Comparison of ENCODE assay signal across 1 cellular context in the genomic region with DNA sequence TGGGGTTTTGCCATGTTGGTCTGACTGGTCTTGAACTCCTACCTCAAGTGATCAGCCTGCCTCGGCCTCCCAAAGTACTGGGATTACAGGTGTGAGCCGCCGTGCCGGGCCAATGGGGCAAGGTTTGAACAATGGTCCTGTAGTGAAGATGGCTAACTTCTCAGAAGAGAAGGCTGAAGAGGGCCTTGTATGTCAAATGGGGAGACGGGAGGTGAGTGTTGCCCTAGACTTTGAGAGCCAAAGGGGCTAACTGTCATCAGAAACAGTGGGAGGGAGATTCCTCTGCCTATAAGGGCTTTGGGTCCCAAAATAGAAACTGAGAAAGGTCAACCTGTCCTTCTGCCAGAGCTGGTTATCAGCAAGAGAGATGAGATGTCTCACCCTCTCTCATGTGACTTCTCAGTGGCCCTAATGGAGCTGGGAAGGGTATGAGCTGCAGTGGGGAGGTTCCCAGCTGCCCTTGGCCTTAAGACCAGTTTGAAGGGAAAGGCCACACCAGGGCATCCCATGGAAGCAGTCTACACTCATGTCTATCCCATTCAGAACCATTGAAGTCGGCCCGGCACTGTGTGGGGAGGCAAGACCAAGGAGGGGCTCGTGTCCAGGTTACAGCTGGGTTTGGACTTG.
TF ChIP-seq lines count a peak whose summit lies in the region.

No MANE protein-coding gene starts in this region.

TF ChIP-seq in HCT116, 20 proteins besides CTCF, POLR2A, EP300 and RAD21 (continued from another document):
- TF ChIP-seq, protein P1, sequence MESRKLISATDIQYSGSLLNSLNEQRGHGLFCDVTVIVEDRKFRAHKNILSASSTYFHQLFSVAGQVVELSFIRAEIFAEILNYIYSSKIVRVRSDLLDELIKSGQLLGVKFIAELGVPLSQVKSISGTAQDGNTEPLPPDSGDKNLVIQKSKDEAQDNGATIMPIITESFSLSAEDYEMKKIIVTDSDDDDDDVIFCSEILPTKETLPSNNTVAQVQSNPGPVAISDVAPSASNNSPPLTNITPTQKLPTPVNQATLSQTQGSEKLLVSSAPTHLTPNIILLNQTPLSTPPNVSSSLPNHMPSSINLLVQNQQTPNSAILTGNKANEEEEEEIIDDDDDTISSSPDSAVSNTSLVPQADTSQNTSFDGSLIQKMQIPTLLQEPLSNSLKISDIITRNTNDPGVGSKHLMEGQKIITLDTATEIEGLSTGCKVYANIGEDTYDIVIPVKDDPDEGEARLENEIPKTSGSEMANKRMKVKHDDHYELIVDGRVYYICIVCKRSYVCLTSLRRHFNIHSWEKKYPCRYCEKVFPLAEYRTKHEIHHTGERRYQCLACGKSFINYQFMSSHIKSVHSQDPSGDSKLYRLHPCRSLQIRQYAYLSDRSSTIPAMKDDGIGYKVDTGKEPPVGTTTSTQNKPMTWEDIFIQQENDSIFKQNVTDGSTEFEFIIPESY (IDR thresholded peaks at IDR 0.05; ENCODE audit: extremely low read depth, insufficient replicate concordance, low read length) = no peak
- TF ChIP-seq EZH2phosphoT487 (IDR thresholded peaks at IDR 0.05; ENCODE audit: borderline replicate concordance) (no peak), ZNF274 (IDR thresholded peaks at IDR 0.05; ENCODE audit: low read depth, low read length) (no peak)
